22 cellular contexts compared by ENCODE assay signal in the genomic region with DNA sequence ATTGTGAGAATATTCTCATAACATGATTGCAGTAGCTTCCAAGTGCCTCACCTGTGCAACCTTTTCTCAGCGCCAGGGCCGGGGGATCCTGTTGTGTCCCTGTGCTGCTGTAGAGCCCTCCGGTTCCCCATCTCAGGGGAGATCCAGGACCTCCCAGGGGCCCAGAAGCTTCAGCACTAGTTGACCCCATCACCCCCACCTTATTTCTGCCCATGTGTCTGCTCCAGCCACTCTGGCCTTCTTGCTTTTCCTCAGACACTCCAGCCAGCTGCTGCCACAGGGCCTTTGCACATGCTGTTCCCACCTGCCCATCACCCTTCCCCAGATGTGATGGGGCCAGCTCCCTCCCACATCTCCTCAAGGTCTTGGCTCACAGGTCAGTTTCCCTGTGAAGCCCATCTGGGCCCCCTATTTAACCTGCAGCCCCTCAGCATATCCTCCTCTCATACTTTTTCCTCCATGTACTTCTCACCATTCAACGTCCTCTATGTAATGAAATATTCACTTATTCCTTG.
DNase-seq lines count a peak whose midpoint lies in the region; ATAC-seq, FAIRE-seq and TF ChIP-seq lines count a peak whose summit lies in the region.
"Had no signal": no experiment of that assay in that cellular context is flagged by ENCODE, and none has a peak within 500 bp of the region (broad histone marks: within the 10 kb centered on the region; RNA-seq: fewer than 3 reads in every experiment).

No MANE protein-coding gene starts in this region.

- H3K23me2 ChIP-seq in H1 (ENCODE audit: low read depth, low read length), result no peaks in the 10 kb centered on the region

- H3K18ac ChIP-seq in H1 (ENCODE audit: extremely low read depth, low read length), result no peak overlapping the region

- no peak overlapping the region for H2BK15ac ChIP-seq in H1 (ENCODE audit: low read length)

- H3K36me3 ChIP-seq in RWPE2 (ENCODE audit: low read depth) (no peaks in the 10 kb centered on the region), H1 (ENCODE audit: control insufficient read depth in 2 of 4, insufficient read depth in 4 of 4, low read length in 3 of 4) (no peaks in the 10 kb centered on the region), osteoblast (ENCODE audit: insufficient read depth, low read length) (no peaks in the 10 kb centered on the region), upper lobe of right lung (no peaks in the 10 kb centered on the region), gastrocnemius medialis (no peaks in the 10 kb centered on the region), stomach (peaks cover 0 to 5% (median 0%) of the 10 kb centered on the region in 4 donors)
- H3K36me3 ChIP-seq: BE2C had no signal

- H3K9me3 ChIP-seq in RWPE2 (ENCODE audit: severe bottlenecking), result no peaks in the 10 kb centered on the region
- no peaks in the 10 kb centered on the region for H3K9me3 ChIP-seq in H1 (ENCODE audit: insufficient read depth in 2 of 2, low read depth in 1 of 2, low read length in 1 of 2)
- no peaks in the 10 kb centered on the region for H3K9me3 ChIP-seq in osteoblast (ENCODE audit: low read depth, low read length)
- H3K9me3 ChIP-seq in upper lobe of right lung, result no peaks in the 10 kb centered on the region
- H3K9me3 ChIP-seq in gastrocnemius medialis, result no peaks in the 10 kb centered on the region
- H3K9me3 ChIP-seq in stomach, result no peaks in the 10 kb centered on the region
- H3K9me3 ChIP-seq: A549, BE2C had no signal

- no peak overlapping the region for H2AK5ac ChIP-seq in H1 (ENCODE audit: low read depth, low read length)

- no peak overlapping the region for H3K23ac ChIP-seq in H1 (ENCODE audit: insufficient read length)

- no peak overlapping the region for H2AFZ ChIP-seq in H1 (ENCODE audit: low read length)
- no peak overlapping the region for H2AFZ ChIP-seq in osteoblast (ENCODE audit: low read length)

- no peak for TF ChIP-seq EP300 in H1 (IDR thresholded peaks at IDR 0.05; ENCODE audit: borderline replicate concordance in 1 of 2, low read depth in 2 of 2, low read length in 2 of 2)
- no peak for TF ChIP-seq EP300 in stomach (IDR thresholded peaks at IDR 0.05)

- no peak overlapping the region for H4K91ac ChIP-seq in H1 (replicated peaks; ENCODE audit: insufficient read length, low read length)

- H4K8ac ChIP-seq in H1 (ENCODE audit: extremely low read depth, insufficient read depth, low read length), result no peak overlapping the region

- no peak overlapping the region for H2BK120ac ChIP-seq in H1 (replicated peaks; ENCODE audit: low read depth, low read length)

- H4K20me1 ChIP-seq in H1 (replicated peaks in 1 of 2; ENCODE audit: control insufficient read depth in 1 of 2, insufficient read depth in 2 of 2, low read length in 2 of 2) (no peaks in the 10 kb centered on the region), osteoblast (ENCODE audit: insufficient read depth, low read length) (peaks cover 40% of the 10 kb centered on the region)

- H3K27me3 ChIP-seq in RWPE2 (ENCODE audit: insufficient read depth, poor library complexity, severe bottlenecking) (no peaks in the 10 kb centered on the region), H1 (replicated peaks in 1 of 4; ENCODE audit: control insufficient read depth in 3 of 4, extremely low read depth in 1 of 4, insufficient read depth in 3 of 4, low read length in 3 of 4) (no peaks in the 10 kb centered on the region; a peak in 1 of 7 replicates), osteoblast (ENCODE audit: insufficient read depth, low read length) (no peaks in the 10 kb centered on the region), upper lobe of right lung (no peaks in the 10 kb centered on the region), gastrocnemius medialis (no peaks in the 10 kb centered on the region), stomach (no peaks in the 10 kb centered on the region)
- H3K27me3 ChIP-seq: BE2C had no signal

- TF ChIP-seq CTCF in RWPE2 (IDR thresholded peaks at IDR 0.05; ENCODE audit: poor library complexity, severe bottlenecking) (no peak), H1 (IDR thresholded peaks at IDR 0.05; ENCODE audit: control extremely low read depth in 1 of 3, insufficient read depth in 1 of 3, low read depth in 1 of 3, low read length in 3 of 3) (no peak), osteoblast (IDR thresholded peaks at IDR 0.05; ENCODE audit: extremely low read depth, low read depth, low read length) (no peak), upper lobe of right lung (IDR thresholded peaks at IDR 0.05) (no peak), gastrocnemius medialis (IDR thresholded peaks at IDR 0.05 in 4 of 5, conservative IDR thresholded peaks at IDR 0.05 in 1 of 5) (no peak), stomach (IDR thresholded peaks at IDR 0.05) (no peak)

- 91% methylated on average over 4 of the region's 4 CpGs; no CpG with 5 or more reads in 1 of the 2 experiments for WGBS in H1 (ENCODE audit: extremely low coverage in 1 of 2, insufficient coverage in 1 of 2, insufficient read length in 1 of 2, insufficient replicate concordance in 2 of 2, low coverage in 1 of 2, low lambda C conversion rate in 2 of 2, missing lambda C conversion rate in 1 of 2), 2 experiments
- WGBS in stomach, 5 donors, result 93 to 100% (median 97%) methylated on average over 4 of the region's 4 CpGs

- no peak overlapping the region for H4K5ac ChIP-seq in H1 (ENCODE audit: insufficient read length, low read depth, low read length)

- H2BK20ac ChIP-seq in H1 (ENCODE audit: low read length), result no peak overlapping the region

- TF ChIP-seq POLR2A in H1 (IDR thresholded peaks at IDR 0.05; ENCODE audit: control extremely low read depth in 1 of 2, low read depth in 2 of 2, low read length in 2 of 2), result no peak
- no peak for TF ChIP-seq POLR2A in gastrocnemius medialis (IDR thresholded peaks at IDR 0.05)
- TF ChIP-seq POLR2A in stomach (IDR thresholded peaks at IDR 0.05), result no peak

- CTCF ChIA-PET in H1 (lab: Charles Lee; ENCODE audit: partially characterized antibody), result interaction anchor here (1.4 kb wide), 1 partner anchor 11 kb away, joined by 8 read pairs; no protein-coding TSS in a partner anchor

- no peak overlapping the region for H3K4me3 ChIP-seq in RWPE2 (ENCODE audit: severe bottlenecking)
- no peak overlapping the region for H3K4me3 ChIP-seq in H1 (ENCODE audit: extremely low read depth in 1 of 4, insufficient read depth in 2 of 4, low read depth in 3 of 4, low read length in 4 of 4)
- no peak overlapping the region for H3K4me3 ChIP-seq in osteoblast (ENCODE audit: insufficient read depth, low read length)
- no peak overlapping the region for H3K4me3 ChIP-seq in upper lobe of right lung
- no peak overlapping the region for H3K4me3 ChIP-seq in gastrocnemius medialis
- H3K4me3 ChIP-seq in stomach, result no peak overlapping the region
- H3K4me3 ChIP-seq: A549 had no signal

- H3K4me1 ChIP-seq in RWPE2 (ENCODE audit: insufficient read depth, poor library complexity, severe bottlenecking), result no peaks in the 10 kb centered on the region
- H3K4me1 ChIP-seq in H1 (replicated peaks in 1 of 4; ENCODE audit: control insufficient read depth in 3 of 4, insufficient read depth in 4 of 4, low read length in 3 of 4), result peaks cover 2 to 20% (median 10%) of the 10 kb centered on the region in 4 experiments
- H3K4me1 ChIP-seq in osteoblast (ENCODE audit: insufficient read depth, low read length), result peaks cover 7% of the 10 kb centered on the region
- peaks cover 13% of the 10 kb centered on the region for H3K4me1 ChIP-seq in upper lobe of right lung
- H3K4me1 ChIP-seq in gastrocnemius medialis, result peaks cover 15 to 24% of the 10 kb centered on the region in 2 donors
- peaks cover 8 to 14% (median 11%) of the 10 kb centered on the region in 4 donors for H3K4me1 ChIP-seq in stomach
- H3K4me1 ChIP-seq: A549, BE2C had no signal

- intact Hi-C loops in upper lobe of right lung (cut with DNase I) (no loop called here), gastrocnemius medialis (cut with DNase I; ENCODE audit: low total_unique reads) (loop anchor here (5.0 kb wide), 1 partner anchor 105 kb away; no protein-coding TSS in a partner anchor), stomach (cut with DNase I; ENCODE audit: low total_unique reads) (no loop called here)

- no peak overlapping the region for H3K56ac ChIP-seq in H1 (replicated peaks; ENCODE audit: insufficient read length, low read depth, low read length)

- H3K9ac ChIP-seq in H1 (replicated peaks in 1 of 4; ENCODE audit: extremely low read depth in 1 of 4, low read depth in 3 of 4, low read length in 3 of 4), result no peak overlapping the region

- no peaks in the 10 kb centered on the region for H3K79me1 ChIP-seq in H1 (ENCODE audit: low read depth, low read length)

- no peak overlapping the region for H3K4ac ChIP-seq in H1 (replicated peaks; ENCODE audit: insufficient read length, low read depth, low read length)

- FAIRE-seq in H1 (lab: Jason Lieb, UNC), result no peak
- FAIRE-seq: A549, D721Med, G401.6, GM12892, HepG2, HTR-8/SVneo had no signal

- H3K4me2 ChIP-seq in H1 (ENCODE audit: insufficient read depth in 1 of 2, low read depth in 2 of 2, low read length in 2 of 2), result no peak overlapping the region
- no peak overlapping the region for H3K4me2 ChIP-seq in osteoblast (ENCODE audit: insufficient read depth, low read length)
- H3K4me2 ChIP-seq: A549 had no signal

- in situ Hi-C loops in gastrocnemius medialis (cut with MboI; ENCODE audit: low sequenced_read_pairs in 4 of 4), result no loop called here

- H3K14ac ChIP-seq in H1 (ENCODE audit: insufficient read length), result no peak overlapping the region

- H3K79me2 ChIP-seq in H1 (ENCODE audit: control insufficient read depth in 1 of 2, insufficient read depth in 2 of 2, low read length in 2 of 2) (no peaks in the 10 kb centered on the region), osteoblast (ENCODE audit: insufficient read depth, low read length) (no peaks in the 10 kb centered on the region)

- H2BK5ac ChIP-seq in H1 (ENCODE audit: low read depth, low read length), result no peak overlapping the region

- H2BK12ac ChIP-seq in H1 (ENCODE audit: low read depth, low read length), result no peak overlapping the region

- DNase-seq in RWPE2 (ENCODE audit: low spot score) (peak; percentile 37), H1 (ENCODE audit: low read depth in 1 of 2, low spot score in 2 of 2) (no peak), osteoblast (ENCODE audit: insufficient read length, low spot score, missing footprints) (peak; percentile 64), upper lobe of right lung (peak; percentile 22), gastrocnemius medialis (no peak), stomach (no peak), NCI-H187 treated with DMSO at 0.1 percent for 48 hours (lab: John Stamatoyannopoulos, UW) (no peak)
- DNase-seq: BE2C; CD8-positive, alpha-beta T cell; COR-L47; DMS153; DMS79 treated with DMSO at 0.1 percent for 48 hours; EL; GOT3; HCEC 1CT had no signal

- H3K27ac ChIP-seq in RWPE2 (ENCODE audit: poor library complexity, severe bottlenecking), result no peak overlapping the region
- no peak overlapping the region for H3K27ac ChIP-seq in H1 (ENCODE audit: low read depth, low read length)
- H3K27ac ChIP-seq in osteoblast (ENCODE audit: low read depth, low read length), result no peak overlapping the region
- H3K27ac ChIP-seq in upper lobe of right lung, result no peak overlapping the region
- H3K27ac ChIP-seq in gastrocnemius medialis, result no peak overlapping the region
- no peak overlapping the region for H3K27ac ChIP-seq in stomach
- H3K27ac ChIP-seq: A549, C4-2B had no signal

- no peak for ATAC-seq in RWPE2 (ENCODE audit: low read depth)
- no peak for ATAC-seq in upper lobe of right lung
- ATAC-seq in gastrocnemius medialis, result no peak
- ATAC-seq: A549; CD8-positive, alpha-beta T cell; HepG2 had no signal

- POLR2A ChIA-PET in H1 (lab: Charles Lee; ENCODE audit: partially characterized antibody), result no interaction called here

- TF ChIP-seq RAD21 in H1 (IDR thresholded peaks at IDR 0.05 in 1 of 2, conservative IDR thresholded peaks at IDR 0.05 in 1 of 2; ENCODE audit: low read depth in 2 of 2, low read length in 2 of 2), result no peak

Comparison
In these comparisons a context has a peak if more than half of its experiments do, and no peak if none do; other contexts are left out.
1. DNase-seq: peak in RWPE2 (single experiment), osteoblast (single experiment) and upper lobe of right lung (single experiment); none in H1 (0 of 2), gastrocnemius medialis (0 of 2), stomach (single experiment) and NCI-H187 treated with DMSO at 0.1 percent for 48 hours (single experiment).